ENCODE assay signal across 8 cellular contexts in the genomic region with DNA sequence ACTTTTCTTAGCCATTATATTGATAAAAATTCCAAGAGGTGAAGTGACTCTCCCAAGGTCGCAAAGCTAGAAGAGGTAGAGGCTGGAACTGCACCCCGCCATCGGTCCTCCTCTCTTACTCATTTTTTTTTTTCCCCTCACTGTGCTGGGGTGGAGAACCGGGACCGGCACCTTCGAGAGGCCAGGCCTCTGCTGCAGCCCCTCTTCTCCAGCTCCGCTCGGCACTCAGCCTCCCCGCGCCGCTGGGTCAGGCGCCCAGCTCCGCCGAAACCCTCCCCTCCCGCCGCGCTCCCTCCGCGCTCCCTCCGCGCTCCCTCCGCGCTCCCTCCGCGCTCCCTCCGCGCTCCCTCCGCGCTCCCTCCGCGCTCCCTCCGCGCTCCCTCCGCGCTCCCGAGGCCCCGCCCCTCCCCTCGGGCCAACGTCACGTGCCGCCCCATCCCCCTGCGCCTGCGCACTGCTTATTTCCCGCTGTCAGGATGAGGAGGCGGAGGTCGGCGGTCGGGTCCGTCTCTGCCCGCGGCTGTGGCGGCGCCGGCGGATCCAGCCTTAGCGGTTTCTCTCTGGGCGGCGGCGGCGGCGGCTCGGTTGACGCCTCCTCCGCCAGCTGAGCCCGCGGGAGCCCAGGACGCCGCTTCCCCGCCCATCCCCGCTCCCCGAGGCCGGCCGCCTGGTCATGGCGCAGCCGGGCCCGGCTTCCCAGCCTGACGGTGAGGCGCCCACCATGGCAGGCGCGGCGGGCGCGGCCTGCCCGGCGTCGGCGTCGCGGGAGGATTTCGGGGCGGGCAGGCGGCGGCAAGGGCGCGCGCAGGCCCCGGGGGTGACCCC. TPM values are rescaled to one million over a fixed set of nuclear protein-coding genes. Genes with fewer than 3 reads are reported as not detected.
DNase-seq lines count a peak whose midpoint lies in the region; ATAC-seq and TF ChIP-seq lines count a peak whose summit lies in the region.

A gene with protein sequence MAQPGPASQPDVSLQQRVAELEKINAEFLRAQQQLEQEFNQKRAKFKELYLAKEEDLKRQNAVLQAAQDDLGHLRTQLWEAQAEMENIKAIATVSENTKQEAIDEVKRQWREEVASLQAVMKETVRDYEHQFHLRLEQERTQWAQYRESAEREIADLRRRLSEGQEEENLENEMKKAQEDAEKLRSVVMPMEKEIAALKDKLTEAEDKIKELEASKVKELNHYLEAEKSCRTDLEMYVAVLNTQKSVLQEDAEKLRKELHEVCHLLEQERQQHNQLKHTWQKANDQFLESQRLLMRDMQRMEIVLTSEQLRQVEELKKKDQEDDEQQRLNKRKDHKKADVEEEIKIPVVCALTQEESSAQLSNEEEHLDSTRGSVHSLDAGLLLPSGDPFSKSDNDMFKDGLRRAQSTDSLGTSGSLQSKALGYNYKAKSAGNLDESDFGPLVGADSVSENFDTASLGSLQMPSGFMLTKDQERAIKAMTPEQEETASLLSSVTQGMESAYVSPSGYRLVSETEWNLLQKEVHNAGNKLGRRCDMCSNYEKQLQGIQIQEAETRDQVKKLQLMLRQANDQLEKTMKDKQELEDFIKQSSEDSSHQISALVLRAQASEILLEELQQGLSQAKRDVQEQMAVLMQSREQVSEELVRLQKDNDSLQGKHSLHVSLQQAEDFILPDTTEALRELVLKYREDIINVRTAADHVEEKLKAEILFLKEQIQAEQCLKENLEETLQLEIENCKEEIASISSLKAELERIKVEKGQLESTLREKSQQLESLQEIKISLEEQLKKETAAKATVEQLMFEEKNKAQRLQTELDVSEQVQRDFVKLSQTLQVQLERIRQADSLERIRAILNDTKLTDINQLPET (plus strand): TSS at position 471 of the 825 bp plus-strand sequence. CDS start 203 bp downstream, at position 674.

- peak; percentile 70 for TF ChIP-seq POLR2A in NB4 (IDR thresholded peaks at IDR 0.05; ENCODE audit: extremely low read depth, insufficient read length)
- peak in 1 of 2 donors; percentile 78 for TF ChIP-seq POLR2A in suprapubic skin (IDR thresholded peaks at IDR 0.05)

- peak within 1 kb of the TSS; percentile 97 for H3K27ac Mint-ChIP-seq in activated naive CD4-positive, alpha-beta T cell treated with anti-CD3 and anti-CD28 coated beads, Interleukin-2, amount 50 U/mL, for 24 hours

- TF ChIP-seq CTCF in DND-41 (IDR thresholded peaks at IDR 0.05; ENCODE audit: borderline replicate concordance, extremely low read depth, low read length, poor library complexity, severe bottlenecking) (peak; percentile 30), NB4 (IDR thresholded peaks at IDR 0.05; ENCODE audit: low read depth, low read length) (no peak), omental fat pad (IDR thresholded peaks at IDR 0.05) (no peak), suprapubic skin (IDR thresholded peaks at IDR 0.05) (peak in 1 of 2 donors; percentile 15)

- H2AFZ ChIP-seq in DND-41 (ENCODE audit: low read depth, low read length), result peak within 1 kb of the TSS; percentile 74

- peak within 1 kb of the TSS; percentile 78 for H3K27ac ChIP-seq in DND-41 (ENCODE audit: low read length)
- H3K27ac ChIP-seq in suprapubic skin, result peak within 1 kb of the TSS; percentile 93

- H3K36me3 Mint-ChIP-seq in activated naive CD4-positive, alpha-beta T cell treated with anti-CD3 and anti-CD28 coated beads, Interleukin-2, amount 50 U/mL, for 24 hours, result peaks cover 11% of the 10 kb centered on the region

- H3K4me2 ChIP-seq in DND-41 (ENCODE audit: insufficient read depth, low read length), result peak within 1 kb of the TSS; percentile 96

- ATAC-seq in DND-41 (ENCODE audit: insufficient read depth, low read depth) (peak; percentile 84), omental fat pad (ENCODE audit: low FRiP score) (peak; percentile 90)

- peaks cover 17% of the 10 kb centered on the region; the same call in 1 of the 2 replicates for H3K36me3 ChIP-seq in DND-41 (ENCODE audit: insufficient read depth, low read length)
- no peaks in the 10 kb centered on the region for H3K36me3 ChIP-seq in suprapubic skin

- 2% methylated on average over 41 of the region's 97 CpGs for WGBS in suprapubic skin

- peaks cover 37% of the 10 kb centered on the region for H3K4me1 Mint-ChIP-seq in activated naive CD4-positive, alpha-beta T cell treated with anti-CD3 and anti-CD28 coated beads, Interleukin-2, amount 50 U/mL, for 24 hours

- H3K4me3 Mint-ChIP-seq in activated naive CD4-positive, alpha-beta T cell treated with anti-CD3 and anti-CD28 coated beads, Interleukin-2, amount 50 U/mL, for 24 hours, result peak within 1 kb of the TSS; percentile 83

- peaks cover 48% of the 10 kb centered on the region for H3K79me2 ChIP-seq in DND-41 (ENCODE audit: insufficient read depth, low read length)

- H3K4me1 ChIP-seq in DND-41 (ENCODE audit: insufficient read depth, low read length), result peaks cover 35% of the 10 kb centered on the region
- H3K4me1 ChIP-seq in suprapubic skin, result peaks cover 24% of the 10 kb centered on the region

- TF ChIP-seq EP300 in suprapubic skin (IDR thresholded peaks at IDR 0.05), result no peak

- H4K20me1 ChIP-seq in DND-41 (ENCODE audit: insufficient read depth, low read length), result peaks cover 34% of the 10 kb centered on the region

- H3K27me3 ChIP-seq in DND-41 (ENCODE audit: insufficient read depth, low read length, poor library complexity) (no peaks in the 10 kb centered on the region), suprapubic skin (no peaks in the 10 kb centered on the region)

- H3K9me3 Mint-ChIP-seq in activated naive CD4-positive, alpha-beta T cell treated with anti-CD3 and anti-CD28 coated beads, Interleukin-2, amount 50 U/mL, for 24 hours, result no peaks in the 10 kb centered on the region

- no peaks in the 10 kb centered on the region for H3K27me3 Mint-ChIP-seq in activated naive CD4-positive, alpha-beta T cell treated with anti-CD3 and anti-CD28 coated beads, Interleukin-2, amount 50 U/mL, for 24 hours

- H3K9ac ChIP-seq in DND-41 (ENCODE audit: low read depth, low read length), result peak within 1 kb of the TSS; percentile 86

- H3K9me3 ChIP-seq in DND-41 (ENCODE audit: insufficient read depth, low read length, severe bottlenecking) (no peaks in the 10 kb centered on the region), suprapubic skin (no peaks in the 10 kb centered on the region)

- DNase-seq in DND-41 (peak; percentile 94), H4 (ENCODE audit: low spot score) (peak; percentile 69), NB4 (ENCODE audit: low read depth) (peak; percentile 89), SKM-1 (lab: John Stamatoyannopoulos, UW; ENCODE audit: unreplicated experiment) (peak; percentile 24), glomerular endothelial cell (ENCODE audit: extremely low read depth, low read depth, low spot score) (no peak), omental fat pad (ENCODE audit: low spot score) (peak; percentile 80), suprapubic skin (ENCODE audit: low spot score in 2 of 2) (peak; percentile 95 to 96)

- peak within 1 kb of the TSS; percentile 89 to 94 for H3K4me3 ChIP-seq in DND-41 (ENCODE audit: low read depth in 1 of 2, low read length in 2 of 2)
- peak within 1 kb of the TSS; percentile 91 for H3K4me3 ChIP-seq in NB4 (ENCODE audit: low read depth, low read length)
- H3K4me3 ChIP-seq in suprapubic skin, result peak within 1 kb of the TSS; percentile 81

RNA-seq across cellular contexts. Expression of the gene that starts here (rescaled TPM):
- total RNA-seq in H4 (2014; rRNA removed; shearing (Covaris generic)), result 11.3 and 22.6 TPM in 2 replicates
- 33.7 and 48.5 TPM in 2 replicates for total RNA-seq in glomerular endothelial cell
- total RNA-seq in omental fat pad, result 10 to 100 TPM; 46.3 to 65.9 (median 55.8) TPM
- total RNA-seq in suprapubic skin, result 10 to 100 TPM; 19.2 to 46.4 (median 25.0) TPM
